21 cellular contexts compared by ENCODE assay signal in genomic region chr6:31169123-31169857, GRCh38. TPM values are rescaled to one million over a fixed set of nuclear protein-coding genes. Genes with fewer than 3 reads are reported as not detected.
DNase-seq lines count a peak whose midpoint lies in the region; ATAC-seq and TF ChIP-seq lines count a peak whose summit lies in the region.
"Had no signal": no experiment of that assay in that cellular context is flagged by ENCODE, and none has a peak within 500 bp of the region (broad histone marks: within the 10 kb centered on the region; RNA-seq: fewer than 3 reads in every experiment).

No MANE protein-coding gene starts in this region.

- no peak overlapping the region for H3K4me2 ChIP-seq in trophoblast cell (ENCODE audit: low read length)
- H3K4me2 ChIP-seq: BLaER1, KMS-11 had no signal

- no peak overlapping the region for H2AFZ ChIP-seq in trophoblast cell (ENCODE audit: insufficient read depth, low read length, poor library complexity)

- no peak overlapping the region for H3K18ac ChIP-seq in trophoblast cell (ENCODE audit: low read length)

- peak overlapping the region; percentile 91 for H3K27ac Mint-ChIP-seq in WTC11
- H3K27ac Mint-ChIP-seq: activated CD8-positive, alpha-beta memory T cell treated with anti-CD3 and anti-CD28 coated beads, Interleukin-2, amount 10 ng/mL, durations not matched to agents 7 days and 5 days; type B pancreatic cell had no signal

- no peak for TF ChIP-seq CTCF in WTC11 (IDR thresholded peaks at IDR 0.05)

- H3K27me3 Mint-ChIP-seq in WTC11 (ENCODE audit: low read depth): no peaks in the 10 kb centered on the region
- H3K27me3 Mint-ChIP-seq: activated CD8-positive, alpha-beta memory T cell treated with anti-CD3 and anti-CD28 coated beads, Interleukin-2, amount 10 ng/mL, durations not matched to agents 7 days and 5 days; central memory CD8-positive, alpha-beta T cell had no signal

- no CpG with 5 or more reads among the region's 10 CpGs for WGBS in trophoblast cell (ENCODE audit: extremely low coverage, insufficient coverage, insufficient read length)

- DNase-seq in SIG-M5 treated with dmso at 0.1 percent for 504 hours (lab: John Stamatoyannopoulos, UW; ENCODE audit: unreplicated experiment): peak; percentile 36
- DNase-seq in SIG-M5 (lab: John Stamatoyannopoulos, UW): no peak
- DNase-seq in WTC11 (ENCODE audit: low spot score): no peak
- peak; percentile 78 to 98 for DNase-seq in trophoblast cell
- DNase-seq in HEK293T (ENCODE audit: extremely low spot score): no peak
- DNase-seq: activated CD4-positive, CD25-positive, alpha-beta regulatory T cell treated with anti-CD3 and anti-CD28 coated beads, Interleukin-2, amount 50 U/mL, for 72 hours; activated CD8-positive, alpha-beta memory T cell treated with anti-CD3 and anti-CD28 coated beads, Interleukin-2, amount 10 ng/mL, durations not matched to agents 7 days and 5 days; effector CD8-positive, alpha-beta T cell; head of caudate nucleus; kidney glomerular epithelial cell; NCI-H1048; NCI-H2029 treated with DMSO at 0.1 percent for 48 hours; NCI-H524; stimulated activated naive CD4-positive, alpha-beta T cell had no signal

- POLR2A ChIA-PET in WTC11 (lab: Charles Lee): interaction anchor here (0.6 to 1.3 kb wide), 3 partner anchors 10 to 646 kb away, joined by 3 to 8 read pairs (median 3); partner anchors contain the start of genes HSPA1A, HSPA1L and TCF19
- POLR2A ChIA-PET in HEK293T (lab: Yijun Ruan, JAX): interaction anchor here (1.9 kb wide), 1 partner anchor 11 kb away, joined by 13 read pairs; the partner anchor contains the start of gene TCF19

- no peak overlapping the region for H2AK5ac ChIP-seq in trophoblast cell (ENCODE audit: low read length)

- peaks cover 11% of the 10 kb centered on the region for H3K27me3 ChIP-seq in trophoblast cell (ENCODE audit: insufficient read depth, low read length)
- H3K27me3 ChIP-seq: BLaER1, neutrophil had no signal

- no peak overlapping the region for H4K8ac ChIP-seq in trophoblast cell (ENCODE audit: low read depth, low read length)

- peak overlapping the region; percentile 97 for H3K4me3 Mint-ChIP-seq in WTC11
- H3K4me3 Mint-ChIP-seq: activated CD8-positive, alpha-beta memory T cell treated with anti-CD3 and anti-CD28 coated beads, Interleukin-2, amount 10 ng/mL, durations not matched to agents 7 days and 5 days; central memory CD8-positive, alpha-beta T cell; type B pancreatic cell had no signal

- no peak overlapping the region for H2BK12ac ChIP-seq in trophoblast cell (ENCODE audit: low read length)

- H3K4me1 Mint-ChIP-seq in WTC11: peaks cover 63% of the 10 kb centered on the region
- H3K4me1 Mint-ChIP-seq: activated CD8-positive, alpha-beta memory T cell treated with anti-CD3 and anti-CD28 coated beads, Interleukin-2, amount 10 ng/mL, durations not matched to agents 7 days and 5 days; central memory CD8-positive, alpha-beta T cell had no signal

- H4K91ac ChIP-seq in trophoblast cell (ENCODE audit: low read depth, low read length): no peak overlapping the region

- ATAC-seq in WTC11 (no peak), HG02678 (IDR thresholded peaks at IDR 0.05; ENCODE audit: unreplicated experiment) (no peak)
- ATAC-seq: activated CD8-positive, alpha-beta memory T cell treated with anti-CD3 and anti-CD28 coated beads, Interleukin-2, amount 10 ng/mL, durations not matched to agents 7 days and 5 days had no signal

- H3K14ac ChIP-seq in trophoblast cell (ENCODE audit: low read length): no peak overlapping the region

- H3K27ac ChIP-seq in trophoblast cell (ENCODE audit: low read depth, low read length): no peak overlapping the region
- H3K27ac ChIP-seq: BLaER1, KMS-11, neutrophil had no signal

- no peak overlapping the region for H3K4me3 ChIP-seq in trophoblast cell (ENCODE audit: low read depth, low read length)
- H3K4me3 ChIP-seq: BLaER1 had no signal

- H3K9me3 ChIP-seq in trophoblast cell (ENCODE audit: insufficient read depth, low read depth, low read length): peaks cover 3% of the 10 kb centered on the region
- H3K9me3 ChIP-seq: BLaER1, neutrophil had no signal

- H3K4me1 ChIP-seq in trophoblast cell (ENCODE audit: control insufficient read depth in 1 of 2, insufficient read depth in 2 of 2, low read length in 2 of 2): peaks cover 8 to 11% of the 10 kb centered on the region in 2 experiments
- H3K4me1 ChIP-seq: BLaER1 had no signal

- no peaks in the 10 kb centered on the region for H3K79me2 ChIP-seq in trophoblast cell (ENCODE audit: control insufficient read depth, insufficient read depth, low read length, poor library complexity)

- no peak overlapping the region for H3K4ac ChIP-seq in trophoblast cell (ENCODE audit: low read depth, low read length)

- H2BK120ac ChIP-seq in trophoblast cell (ENCODE audit: insufficient read depth, low read length, poor library complexity): no peak overlapping the region

- peaks cover 52% of the 10 kb centered on the region for H3K36me3 Mint-ChIP-seq in WTC11
- H3K36me3 Mint-ChIP-seq: type B pancreatic cell had no signal

- H3K79me1 ChIP-seq in trophoblast cell (ENCODE audit: low read length): no peaks in the 10 kb centered on the region

- H3K9me3 Mint-ChIP-seq in WTC11: no peaks in the 10 kb centered on the region
- H3K9me3 Mint-ChIP-seq: central memory CD8-positive, alpha-beta T cell; type B pancreatic cell had no signal

- no peak overlapping the region for H3K9ac ChIP-seq in trophoblast cell (ENCODE audit: low read length)
- H3K9ac ChIP-seq: BLaER1, KMS-11 had no signal

- H3K23ac ChIP-seq in trophoblast cell (ENCODE audit: low read length): no peak overlapping the region

- H2BK5ac ChIP-seq in trophoblast cell (ENCODE audit: low read depth, low read length, poor library complexity): no peak overlapping the region

- H4K12ac ChIP-seq in trophoblast cell (ENCODE audit: low read depth, low read length): no peak overlapping the region

- CTCF ChIA-PET in WTC11 (lab: Charles Lee) (interaction anchor here (0.9 to 4.8 kb wide), 5 partner anchors 11 to 197 kb away, joined by 4 to 60 read pairs (median 6); partner anchors contain the start of gene TCF19), HEK293T (lab: Yijun Ruan, JAX) (no interaction called here)

- H3K36me3 ChIP-seq in trophoblast cell (ENCODE audit: control insufficient read depth in 1 of 2, insufficient read depth in 2 of 2, low read length in 2 of 2): no peaks in the 10 kb centered on the region
- H3K36me3 ChIP-seq: BLaER1 had no signal

TF ChIP-seq in HEK293T, 16 proteins besides CTCF, POLR2A, EP300 and RAD21:
- TF ChIP-seq NFRKB (IDR thresholded peaks at IDR 0.05): no peak
- no peak for TF ChIP-seq ARNT (IDR thresholded peaks at IDR 0.05)
- TF ChIP-seq FOXK2 (IDR thresholded peaks at IDR 0.05): no peak
- no peak for TF ChIP-seq L3MBTL2 (conservative IDR thresholded peaks at IDR 0.05)
- TF ChIP-seq FOXM1 (IDR thresholded peaks at IDR 0.05; ENCODE audit: borderline replicate concordance): no peak
- no peak for TF ChIP-seq PKNOX1 (IDR thresholded peaks at IDR 0.05)
- no peak for TF ChIP-seq SP1 (IDR thresholded peaks at IDR 0.05)

RNA-seq across cellular contexts. Expression of gene POU5F1, which starts 1.2 kb away (rescaled TPM):
- 2,735 to 3,160 TPM (median 3,135 TPM) in 3 replicates for total RNA-seq in WTC11 (2021)
- 3.6 and 4.2 TPM in 2 replicates for polyA plus RNA-seq in trophoblast cell (2013)
- total RNA-seq: activated CD8-positive, alpha-beta memory T cell treated with anti-CD3 and anti-CD28 coated beads, Interleukin-2, amount 10 ng/mL, durations not matched to agents 7 days and 5 days had no signal
- polyA plus RNA-seq: fibroblast of lung had no signal

RNA-seq across cellular contexts. Expression of gene TCF19, which starts 10.9 kb away (rescaled TPM):
- total RNA-seq in WTC11 (2021): 10.2 to 12.7 TPM (median 10.7 TPM) in 3 replicates
- 7.1 and 7.5 TPM in 2 replicates for polyA plus RNA-seq in trophoblast cell (2013)

RNA-seq across cellular contexts. Expression of gene CCHCR1, which starts 11.7 kb away (rescaled TPM):
- 58.7 to 62.6 TPM (median 61.4 TPM) in 3 replicates for total RNA-seq in WTC11 (2021)
- polyA plus RNA-seq in trophoblast cell (2013): 7.3 and 8.1 TPM in 2 replicates

RNA-seq across cellular contexts. Expression of gene PSORS1C2, which starts 30.4 kb away (rescaled TPM):
- 0.55 to 0.85 TPM (median 0.78 TPM) in 3 replicates for total RNA-seq in WTC11 (2021)
- not detected in 2 replicates for polyA plus RNA-seq in trophoblast cell (2013)
- total RNA-seq: activated CD8-positive, alpha-beta memory T cell treated with anti-CD3 and anti-CD28 coated beads, Interleukin-2, amount 10 ng/mL, durations not matched to agents 7 days and 5 days; fibroblast of lung had no signal
- polyA plus RNA-seq: fibroblast of lung had no signal

RNA-seq across cellular contexts. Expression of gene CDSN, which starts 49.0 kb away (rescaled TPM):
- total RNA-seq in WTC11 (2021): not detected in 3 replicates
- 0.01 TPM in 1 of 2 replicates, not detected in the other for polyA plus RNA-seq in trophoblast cell (2013)
- total RNA-seq: activated CD8-positive, alpha-beta memory T cell treated with anti-CD3 and anti-CD28 coated beads, Interleukin-2, amount 10 ng/mL, durations not matched to agents 7 days and 5 days; fibroblast of lung had no signal
- polyA plus RNA-seq: fibroblast of lung had no signal

Comparison
In these comparisons a context has a peak if more than half of its experiments do, and no peak if none do; other contexts are left out.
1. DNase-seq: peak in SIG-M5 treated with dmso at 0.1 percent for 504 hours (single experiment) and trophoblast cell (2 of 2); none in SIG-M5 (single experiment), WTC11 (single experiment) and HEK293T (single experiment).